ENCODE assay signal across 8 cellular contexts in genomic region chr15:41894791-41895463, GRCh38. TPM values are rescaled to one million over a fixed set of nuclear protein-coding genes. Genes with fewer than 3 reads are reported as not detected.
DNase-seq lines count a peak whose midpoint lies in the region; ATAC-seq and TF ChIP-seq lines count a peak whose summit lies in the region.

No MANE protein-coding gene starts in this region.

- peaks cover 25% of the 10 kb centered on the region for H3K36me3 Mint-ChIP-seq in activated T-cell treated with anti-CD3 and anti-CD28 coated beads, Interleukin-2, amount 50 U/mL, for 24 hours (ENCODE audit: low read depth)

- peak overlapping the region; percentile 39 for H3K4me3 Mint-ChIP-seq in activated T-cell treated with anti-CD3 and anti-CD28 coated beads, Interleukin-2, amount 50 U/mL, for 24 hours

- peak overlapping the region; percentile 87 for H3K27ac Mint-ChIP-seq in activated T-cell treated with anti-CD3 and anti-CD28 coated beads, Interleukin-2, amount 50 U/mL, for 24 hours

- DNase-seq in SHP77 (lab: John Stamatoyannopoulos, UW) = peak; percentile 52 to 61
- no peak for DNase-seq in SHP77 treated with DMSO at 0.1 percent for 48 hours (lab: John Stamatoyannopoulos, UW)
- no peak for DNase-seq in NT2/D1 (ENCODE audit: low read depth, low spot score)
- peak; percentile 78 for DNase-seq in activated T-cell treated with anti-CD3 and anti-CD28 coated beads, Interleukin-2, amount 50 U/mL, for 24 hours
- DNase-seq in fibroblast of lung (ENCODE audit: low read depth in 2 of 2) = peak; percentile 68 to 83
- peak in 6 of 10 donors; percentile 26 to 93 (median 56) for DNase-seq in posterior cingulate gyrus
- DNase-seq in upper lobe of left lung = peak; percentile 88 to 89

- no peaks in the 10 kb centered on the region for H4K20me1 ChIP-seq in fibroblast of lung (ENCODE audit: control insufficient read depth, extremely low read depth, insufficient read depth, low read length)

- peak in 1 of 2 donors; percentile 6 for TF ChIP-seq CTCF in fibroblast of lung (conservative IDR thresholded peaks at IDR 0.05 in 1 of 2, IDR thresholded peaks at IDR 0.05 in 1 of 2; ENCODE audit: low read depth in 1 of 2, low read length in 2 of 2)
- peak in 1 of 6 experiments; percentile 17 for TF ChIP-seq CTCF in upper lobe of left lung (IDR thresholded peaks at IDR 0.05)

- no peak overlapping the region for H2AFZ ChIP-seq in fibroblast of lung (ENCODE audit: low read length)

- H3K9me3 ChIP-seq in NT2/D1 (ENCODE audit: insufficient read depth, low read length) (no peaks in the 10 kb centered on the region), fibroblast of lung (ENCODE audit: control insufficient read depth, insufficient read depth, low read depth, low read length) (no peaks in the 10 kb centered on the region), upper lobe of left lung (no peaks in the 10 kb centered on the region)

- H3K4me2 ChIP-seq in fibroblast of lung (ENCODE audit: extremely low read depth, insufficient read depth, low read length) = no peak overlapping the region

- H3K27me3 ChIP-seq in NT2/D1 (ENCODE audit: insufficient read depth, insufficient read length) = no peaks in the 10 kb centered on the region
- H3K27me3 ChIP-seq in fibroblast of lung (ENCODE audit: control insufficient read depth, insufficient read depth, low read length) = no peaks in the 10 kb centered on the region
- H3K27me3 ChIP-seq in upper lobe of left lung = no peaks in the 10 kb centered on the region

- intact Hi-C loops in posterior cingulate gyrus (cut with DNase I) = no loop called here

- WGBS in upper lobe of left lung, 2 donors = 5 to 7% methylated on average over 9 to 24 of the region's 24 CpGs

- H3K9ac ChIP-seq in NT2/D1 (ENCODE audit: insufficient read length, low read depth) (peak overlapping the region; percentile 50), fibroblast of lung (ENCODE audit: insufficient read depth, low read length) (no peak overlapping the region)

- H3K4me1 ChIP-seq in NT2/D1 (ENCODE audit: insufficient read depth, insufficient read length) (peaks cover 33% of the 10 kb centered on the region), fibroblast of lung (ENCODE audit: control insufficient read depth, extremely low read depth, insufficient read depth, low read length) (peaks cover 11% of the 10 kb centered on the region), upper lobe of left lung (peaks cover 19 to 28% (median 23%) of the 10 kb centered on the region in 4 donors)

- peaks cover 8% of the 10 kb centered on the region for H3K36me3 ChIP-seq in NT2/D1 (ENCODE audit: insufficient read depth, insufficient read length, low read length)
- H3K36me3 ChIP-seq in fibroblast of lung (ENCODE audit: control insufficient read depth, insufficient read depth, low read length) = peaks cover 2% of the 10 kb centered on the region
- H3K36me3 ChIP-seq in upper lobe of left lung = peaks cover 0 to 27% (median 5%) of the 10 kb centered on the region in 4 donors

- H3K79me2 ChIP-seq in fibroblast of lung (ENCODE audit: control insufficient read depth, insufficient read depth, low read length) = no peaks in the 10 kb centered on the region

- no peaks in the 10 kb centered on the region for H3K9me3 Mint-ChIP-seq in activated T-cell treated with anti-CD3 and anti-CD28 coated beads, Interleukin-2, amount 50 U/mL, for 24 hours

- TF ChIP-seq POLR2A in upper lobe of left lung (IDR thresholded peaks at IDR 0.05) = peak in 1 of 4 donors; percentile 34

- no peak for TF ChIP-seq EP300 in upper lobe of left lung (IDR thresholded peaks at IDR 0.05)

- H3K27me3 Mint-ChIP-seq in activated T-cell treated with anti-CD3 and anti-CD28 coated beads, Interleukin-2, amount 50 U/mL, for 24 hours = no peaks in the 10 kb centered on the region

- H3K27ac ChIP-seq in fibroblast of lung (ENCODE audit: insufficient read depth, low read length) (peak overlapping the region; percentile 36), upper lobe of left lung (peak overlapping the region; percentile 36 to 80 (median 76))

- ATAC-seq in HG03060 (IDR thresholded peaks at IDR 0.05; ENCODE audit: low read depth, unreplicated experiment) = peak; percentile 48
- peak; percentile 84 to 91 for ATAC-seq in upper lobe of left lung (ENCODE audit: low FRiP score in 2 of 2)

- peaks cover 34% of the 10 kb centered on the region for H3K4me1 Mint-ChIP-seq in activated T-cell treated with anti-CD3 and anti-CD28 coated beads, Interleukin-2, amount 50 U/mL, for 24 hours (ENCODE audit: low read depth)

- H3K4me3 ChIP-seq in NT2/D1 (ENCODE audit: insufficient read length, low read depth) = no peak overlapping the region
- H3K4me3 ChIP-seq in fibroblast of lung (replicated peaks in 1 of 4; ENCODE audit: control extremely low read depth in 1 of 4, insufficient read depth in 1 of 4, low read depth in 3 of 4, low read length in 4 of 4) = no peak overlapping the region
- peak overlapping the region in 2 of 4 donors; percentile 7 to 29 for H3K4me3 ChIP-seq in upper lobe of left lung

RNA-seq across cellular contexts. Expression of gene SPTBN5, which starts 1.1 kb away (rescaled TPM):
- total RNA-seq in fibroblast of lung (0.26 and 0.66 TPM in 2 replicates), upper lobe of left lung (1 to 10 TPM in 3 of 6 donors, under 1 TPM in 3; 0.20 to 9.4 (median 2.0) TPM)
- polyA plus RNA-seq in fibroblast of lung = 0.21 and 0.43 TPM in 2 replicates
- polyA plus RNA-seq in fibroblast of lung (2012) = 0.30 and 0.35 TPM in 2 replicates
- 0.04 and 0.20 TPM in 2 replicates for polyA minus RNA-seq in fibroblast of lung (ENCODE audit: low replicate concordance)

RNA-seq across cellular contexts. Expression of gene PLA2G4B, which starts 56.3 kb away (rescaled TPM):
- total RNA-seq in fibroblast of lung (0.99 and 1.3 TPM in 2 replicates), upper lobe of left lung (10 to 100 TPM in 4 of 6 donors, 1 to 10 TPM in 2; 4.7 to 71.2 (median 14.4) TPM)
- 1.2 TPM in 2 replicates for polyA plus RNA-seq in fibroblast of lung
- polyA plus RNA-seq in fibroblast of lung (2012) = 0.77 and 1.2 TPM in 2 replicates
- not detected in 2 replicates for polyA minus RNA-seq in fibroblast of lung (ENCODE audit: low replicate concordance)

Comparison
In these comparisons a context has a peak if more than half of its experiments do, and no peak if none do; other contexts are left out.
1. DNase-seq: peak in SHP77 (2 of 2), activated T-cell treated with anti-CD3 and anti-CD28 coated beads, Interleukin-2, amount 50 U/mL, for 24 hours (single experiment), fibroblast of lung (2 of 2), posterior cingulate gyrus (6 of 10) and upper lobe of left lung (2 of 2); none in SHP77 treated with DMSO at 0.1 percent for 48 hours (single experiment) and NT2/D1 (single experiment).